Comparison of ENCODE assay signal across 8 cellular contexts in genomic region chr20:34069341-34070078, GRCh38. TPM values are rescaled to one million over a fixed set of nuclear protein-coding genes. Genes with fewer than 3 reads are reported as not detected.
A peak's percentile ranks its signal among the peaks of the same experiment; 100 is the strongest.
DNase-seq lines count a peak whose midpoint lies in the region; ATAC-seq and TF ChIP-seq lines count a peak whose summit lies in the region.

No MANE protein-coding gene starts in this region.

- no peak overlapping the region for H3K27ac Mint-ChIP-seq in activated T-helper 1 cell treated with anti-CD3 and anti-CD28 coated beads, Interleukin-12 subunit alpha, Interleukin-12 subunit beta, Interleukin-2, Interleukin-4 antibody, amounts not matched to agents 30 ng/mL and 10 ng/mL and 1 ng/mL, durations not matched to agents 14 hours and 24 hours and 36 hours
- peak overlapping the region; percentile 14 for H3K27ac Mint-ChIP-seq in neural progenitor cell

- H3K4me3 ChIP-seq in Panc1 (ENCODE audit: low read depth in 2 of 2, low read length in 2 of 2), result no peak overlapping the region
- H3K4me3 ChIP-seq in fibroblast of pulmonary artery (replicated peaks; ENCODE audit: low read depth, low read length), result no peak overlapping the region
- H3K4me3 ChIP-seq in neural progenitor cell, result no peak overlapping the region
- no peak overlapping the region for H3K4me3 ChIP-seq in tibial nerve

- DNase-seq in AG08395 (ENCODE audit: low spot score) (peak; percentile 78), GM19238 (ENCODE audit: insufficient read length, low spot score) (peak; percentile 59), KBM-7 (peak; percentile 83), Panc1 (ENCODE audit: low read depth, low spot score) (peak; percentile 73), fibroblast of pulmonary artery (ENCODE audit: low read depth) (peak; percentile 91), neural progenitor cell (ENCODE audit: low spot score) (peak; percentile 86), tibial nerve (ENCODE audit: low spot score in 2 of 2) (peak; percentile 70 to 87)
- DNase-seq in activated T-helper 1 cell treated with anti-CD3 and anti-CD28 coated beads, Interleukin-12 subunit alpha, Interleukin-12 subunit beta, Interleukin-2, Interleukin-4 antibody, amounts not matched to agents 30 ng/mL and 10 ng/mL and 1 ng/mL, durations not matched to agents 14 hours and 24 hours and 36 hours (ENCODE audit: low spot score), result peak; percentile 25

- BruUV-seq in Panc1 (replicated peaks; lab: Mats Ljungman, UMichigan), result no TSS peak

- H3K27ac ChIP-seq in Panc1 (ENCODE audit: low read length) (no peak overlapping the region), neural progenitor cell (no peak overlapping the region), tibial nerve (peak overlapping the region in 1 of 4 donors; percentile 43)

- H4K20me1 ChIP-seq in neural progenitor cell (ENCODE audit: low read depth), result peaks cover 66% of the 10 kb centered on the region

- in situ Hi-C loops in KBM-7 (cut with MboI; ENCODE audit: low pct_unique_long_range_greater_than_20kb, low sequenced_read_pairs), result no loop called here
- in situ Hi-C loops in Panc1 (cut with HindIII; ENCODE audit: low pct_unique_long_range_greater_than_20kb, low sequenced_read_pairs), result no loop called here

- peaks cover 8% of the 10 kb centered on the region for H3K36me3 Mint-ChIP-seq in activated T-helper 1 cell treated with anti-CD3 and anti-CD28 coated beads, Interleukin-12 subunit alpha, Interleukin-12 subunit beta, Interleukin-2, Interleukin-4 antibody, amounts not matched to agents 30 ng/mL and 10 ng/mL and 1 ng/mL, durations not matched to agents 14 hours and 24 hours and 36 hours (ENCODE audit: low read depth)
- H3K36me3 Mint-ChIP-seq in neural progenitor cell, result peaks cover 14% of the 10 kb centered on the region

- H3K79me2 ChIP-seq in neural progenitor cell (ENCODE audit: low read depth), result peaks cover 46% of the 10 kb centered on the region

- no peak overlapping the region for H3K9ac ChIP-seq in neural progenitor cell

- H3K4me3 Mint-ChIP-seq in activated T-helper 1 cell treated with anti-CD3 and anti-CD28 coated beads, Interleukin-12 subunit alpha, Interleukin-12 subunit beta, Interleukin-2, Interleukin-4 antibody, amounts not matched to agents 30 ng/mL and 10 ng/mL and 1 ng/mL, durations not matched to agents 14 hours and 24 hours and 36 hours, result no peak overlapping the region
- H3K4me3 Mint-ChIP-seq in neural progenitor cell, result no peak overlapping the region

- H2AFZ ChIP-seq in neural progenitor cell (replicated peaks), result no peak overlapping the region

- peak in 1 of 2 donors; percentile 62 for TF ChIP-seq EP300 in tibial nerve (IDR thresholded peaks at IDR 0.05)

- TF ChIP-seq POLR2A in tibial nerve (IDR thresholded peaks at IDR 0.05), result no peak

- H3K4me1 Mint-ChIP-seq in activated T-helper 1 cell treated with anti-CD3 and anti-CD28 coated beads, Interleukin-12 subunit alpha, Interleukin-12 subunit beta, Interleukin-2, Interleukin-4 antibody, amounts not matched to agents 30 ng/mL and 10 ng/mL and 1 ng/mL, durations not matched to agents 14 hours and 24 hours and 36 hours (ENCODE audit: low read depth), result peaks cover 35% of the 10 kb centered on the region
- peaks cover 33% of the 10 kb centered on the region for H3K4me1 Mint-ChIP-seq in neural progenitor cell

- ATAC-seq in Panc1, result peak; percentile 93

- H3K36me3 ChIP-seq in Panc1 (ENCODE audit: control insufficient read depth, insufficient read depth, low read length) (no peaks in the 10 kb centered on the region), neural progenitor cell (no peaks in the 10 kb centered on the region), tibial nerve (peaks cover 0 to 26% (median 0%) of the 10 kb centered on the region in 3 donors)

- no peaks in the 10 kb centered on the region for H3K27me3 Mint-ChIP-seq in activated T-helper 1 cell treated with anti-CD3 and anti-CD28 coated beads, Interleukin-12 subunit alpha, Interleukin-12 subunit beta, Interleukin-2, Interleukin-4 antibody, amounts not matched to agents 30 ng/mL and 10 ng/mL and 1 ng/mL, durations not matched to agents 14 hours and 24 hours and 36 hours (ENCODE audit: insufficient read depth)
- no peaks in the 10 kb centered on the region for H3K27me3 Mint-ChIP-seq in neural progenitor cell (ENCODE audit: insufficient read depth, low read depth)

- POLR2A ChIA-PET in Panc1 (lab: Charles Lee), result no interaction called here

- WGBS in tibial nerve, 2 donors, result 14 to 21% methylated on average over 7 of the region's 7 CpGs

- H3K27me3 ChIP-seq in Panc1 (ENCODE audit: control insufficient read depth, insufficient read depth, low read length) (no peaks in the 10 kb centered on the region), neural progenitor cell (no peaks in the 10 kb centered on the region), tibial nerve (no peaks in the 10 kb centered on the region)

- intact Hi-C loops in Panc1 (cut with micrococcal nuclease; ENCODE audit: unreplicated experiment), result loop anchor here (5.0 to 10.0 kb wide), 2 partner anchors 135 to 202 kb away; no protein-coding TSS in a partner anchor
- intact Hi-C loops in activated T-helper 1 cell treated with anti-CD3 and anti-CD28 coated beads, Interleukin-12 subunit alpha, Interleukin-12 subunit beta, Interleukin-2, Interleukin-4 antibody, amounts not matched to agents 30 ng/mL and 10 ng/mL and 1 ng/mL, durations not matched to agents 14 hours and 24 hours and 36 hours (cut with micrococcal nuclease), result loop anchor here (1.0 kb wide), 5 partner anchors 32 to 154 kb away; no protein-coding TSS in a partner anchor

- H3K9me3 ChIP-seq in Panc1 (ENCODE audit: control insufficient read depth, insufficient read depth, low read depth, low read length) (no peaks in the 10 kb centered on the region), neural progenitor cell (ENCODE audit: low read depth) (no peaks in the 10 kb centered on the region), tibial nerve (no peaks in the 10 kb centered on the region)

- no peak overlapping the region for H3K4me2 ChIP-seq in neural progenitor cell

- no peaks in the 10 kb centered on the region for H3K9me3 Mint-ChIP-seq in activated T-helper 1 cell treated with anti-CD3 and anti-CD28 coated beads, Interleukin-12 subunit alpha, Interleukin-12 subunit beta, Interleukin-2, Interleukin-4 antibody, amounts not matched to agents 30 ng/mL and 10 ng/mL and 1 ng/mL, durations not matched to agents 14 hours and 24 hours and 36 hours
- no peaks in the 10 kb centered on the region for H3K9me3 Mint-ChIP-seq in neural progenitor cell

- CTCF ChIA-PET in Panc1 (lab: Charles Lee), result interaction anchor here (0.6 to 1.1 kb wide), 2 partner anchors 13 to 199 kb away, joined by 3 to 6 read pairs; no protein-coding TSS in a partner anchor

- H3K4me1 ChIP-seq in Panc1 (ENCODE audit: control insufficient read depth, insufficient read depth, low read length) (peaks cover 10% of the 10 kb centered on the region), neural progenitor cell (peaks cover 14% of the 10 kb centered on the region), tibial nerve (peaks cover 0 to 45% (median 17%) of the 10 kb centered on the region in 4 donors)

- TF ChIP-seq CTCF in Panc1 (IDR thresholded peaks at IDR 0.05) (peak; percentile 81), fibroblast of pulmonary artery (IDR thresholded peaks at IDR 0.05; ENCODE audit: low read length, missing control alignments) (peak; percentile 90), neural progenitor cell (IDR thresholded peaks at IDR 0.05) (peak; percentile 98), tibial nerve (IDR thresholded peaks at IDR 0.05) (peak; percentile 75 to 93 (median 89))

- H3F3A ChIP-seq in neural progenitor cell (ENCODE audit: low read depth), result peaks cover 13% of the 10 kb centered on the region

RNA-seq across cellular contexts. Expression of gene EIF2S2, which starts 42.5 kb away (rescaled TPM):
- total RNA-seq in Panc1 (2021; ENCODE audit: unreplicated experiment) (82.0 TPM), neural progenitor cell (ENCODE audit: low replicate concordance) (71.0 and 114 TPM in 2 replicates), tibial nerve (10 to 100 TPM; 32.8 to 43.1 (median 41.0) TPM)
- polyA plus RNA-seq in Panc1 (2012; ENCODE audit: insufficient read length), result 111 TPM
- 99.8 and 105 TPM in 2 replicates for total RNA-seq in activated T-helper 1 cell treated with anti-CD3 and anti-CD28 coated beads, Interleukin-12 subunit alpha, Interleukin-12 subunit beta, Interleukin-2, Interleukin-4 antibody, amounts not matched to agents 30 ng/mL and 10 ng/mL and 1 ng/mL, durations not matched to agents 14 hours and 24 hours and 36 hours

Comparison
In these comparisons a context has a peak if more than half of its experiments do, and no peak if none do; other contexts are left out.
1. DNase-seq: peak in every context shown above with its lines; median percentile 91 in fibroblast of pulmonary artery; 86 in neural progenitor cell; 83 in KBM-7; 78 in tibial nerve; 78 in AG08395; 73 in Panc1; 59 in GM19238; 25 in activated T-helper 1 cell treated with anti-CD3 and anti-CD28 coated beads, Interleukin-12 subunit alpha, Interleukin-12 subunit beta, Interleukin-2, Interleukin-4 antibody, amounts not matched to agents 30 ng/mL and 10 ng/mL and 1 ng/mL, durations not matched to agents 14 hours and 24 hours and 36 hours.